ENCODE assay signal across 8 cellular contexts in the genomic region with DNA sequence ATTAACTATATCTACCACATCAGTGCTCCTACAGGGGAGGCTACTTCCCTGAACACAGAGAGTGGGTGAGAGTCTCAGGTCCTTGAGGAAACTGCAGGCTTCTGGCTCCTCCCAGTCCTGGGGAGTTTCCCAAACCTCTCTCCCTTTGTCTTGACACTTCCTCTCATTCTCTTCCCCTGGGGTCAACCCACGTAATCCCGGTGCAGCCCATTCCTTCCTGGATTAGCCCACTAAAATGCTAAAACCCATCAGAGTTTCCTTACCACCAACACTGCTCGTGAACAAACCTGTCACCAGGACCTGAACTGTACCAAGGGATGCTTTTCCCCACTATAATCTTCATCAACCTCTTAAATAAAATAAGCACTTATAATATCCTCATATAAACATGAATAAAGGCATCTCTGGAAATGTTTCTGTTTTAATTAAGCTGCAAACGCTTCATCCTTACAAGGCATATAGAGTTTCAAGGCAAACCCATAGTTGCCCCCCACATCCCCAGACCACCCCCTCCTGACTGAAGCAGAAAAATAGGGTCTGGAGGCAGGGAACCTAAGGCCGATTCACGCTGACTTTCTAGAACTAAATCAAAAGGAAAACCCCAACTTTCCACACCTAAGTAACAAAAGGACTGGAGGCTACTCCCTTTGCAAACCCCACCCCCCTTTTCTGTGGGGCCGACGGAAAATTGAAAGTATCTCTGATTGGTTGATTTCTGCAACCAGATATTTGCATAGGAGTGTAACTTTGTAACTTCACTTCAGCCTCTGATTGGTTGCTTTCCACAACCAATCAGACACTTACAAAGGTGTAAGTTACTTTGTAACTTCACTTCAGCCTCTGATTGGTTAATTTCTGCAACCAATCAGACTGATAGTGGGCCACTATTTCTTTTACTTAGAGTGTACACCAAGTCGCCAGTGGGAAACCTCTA. TPM values are rescaled to one million over a fixed set of nuclear protein-coding genes. Genes with fewer than 3 reads are reported as not detected.
DNase-seq lines count a peak whose midpoint lies in the region; ATAC-seq, FAIRE-seq and TF ChIP-seq lines count a peak whose summit lies in the region.

No MANE protein-coding gene starts in this region.

- no peak for TF ChIP-seq POLR2A in GM12891 (IDR thresholded peaks at IDR 0.05; ENCODE audit: low read depth, low read length)

- peak; percentile 18 for ATAC-seq in HG02870 (IDR thresholded peaks at IDR 0.05; ENCODE audit: unreplicated experiment)
- ATAC-seq in GM18909 (IDR thresholded peaks at IDR 0.05; ENCODE audit: poor library complexity, unreplicated experiment) = no peak

- FAIRE-seq in GM12891 (lab: Jason Lieb, UNC) = no peak

- H3K27ac ChIP-seq in epithelial cell of prostate = peak overlapping the region; percentile 95

- DNase-seq in GM12891 (ENCODE audit: insufficient read length, low spot score) = no peak
- DNase-seq in T1000 (lab: John Stamatoyannopoulos, UW) = peak; percentile 53
- no peak for DNase-seq in epithelial cell of prostate (ENCODE audit: low read depth, low spot score)
- DNase-seq in pulmonary artery endothelial cell (ENCODE audit: low read depth, low spot score) = peak; percentile 86
- DNase-seq in NCI-H510A (lab: John Stamatoyannopoulos, UW) = no peak
- DNase-seq in COLO668 (lab: John Stamatoyannopoulos, UW; ENCODE audit: unreplicated experiment) = no peak

TF ChIP-seq in GM12891, 5 proteins besides CTCF, POLR2A, EP300 and RAD21:
- TF ChIP-seq TAF1 (IDR thresholded peaks at IDR 0.05; ENCODE audit: low read depth, low read length) = no peak
- peak; percentile 20; the same call in 1 of the 2 replicates for TF ChIP-seq SPI1 (IDR thresholded peaks at IDR 0.05; ENCODE audit: low read depth, low read length)
- peak; percentile 74 for TF ChIP-seq POU2F2 (IDR thresholded peaks at IDR 0.05; ENCODE audit: low read depth, low read length)
- no peak for TF ChIP-seq PAX5 (IDR thresholded peaks at IDR 0.05; ENCODE audit: insufficient read depth, low read length, severe bottlenecking)
- TF ChIP-seq POLR2AphosphoS5 (IDR thresholded peaks at IDR 0.05; ENCODE audit: low read depth, low read length) = no peak

RNA-seq across cellular contexts. Expression of a gene that starts 19.0 kb away (rescaled TPM):
- polyA plus RNA-seq in GM12891 (2012; ENCODE audit: low read depth, missing spikeins) = 2,002 TPM
- 6,195 and 8,135 TPM in 2 replicates for total RNA-seq in pulmonary artery endothelial cell

RNA-seq across cellular contexts. Expression of a gene that starts 43.6 kb away (rescaled TPM):
- polyA plus RNA-seq in GM12891 (2012; ENCODE audit: low read depth, missing spikeins) = 0.09 TPM
- 0.59 and 0.92 TPM in 2 replicates for total RNA-seq in pulmonary artery endothelial cell

RNA-seq across cellular contexts. Expression of a gene that starts 46.5 kb away (rescaled TPM):
- 35.9 TPM for polyA plus RNA-seq in GM12891 (2012; ENCODE audit: low read depth, missing spikeins)
- 65.4 and 70.3 TPM in 2 replicates for total RNA-seq in pulmonary artery endothelial cell

Comparison
In these comparisons a context has a peak if more than half of its experiments do, and no peak if none do; other contexts are left out.
1. DNase-seq: peak in T1000 (single experiment) and pulmonary artery endothelial cell (single experiment); none in GM12891 (single experiment), epithelial cell of prostate (single experiment), NCI-H510A (single experiment) and COLO668 (single experiment).